ENCODE assay signal across 14 cellular contexts in genomic region chr4:134132086-134132783, GRCh38.
"Had no signal": no experiment of that assay in that cellular context is flagged by ENCODE, and none has a peak within 500 bp of the region (broad histone marks: within the 10 kb centered on the region; RNA-seq: fewer than 3 reads in every experiment).

No MANE protein-coding gene starts in this region.

- H3K4me1 ChIP-seq: body of pancreas had no signal

- H3K27me3 Mint-ChIP-seq: stimulated activated naive CD8-positive, alpha-beta T cell treated with anti-CD3 and anti-CD28 coated beads, Interleukin-15, Interleukin-2, amounts not matched to agents 100 ng/mL and 50 ng/mL, for 24 hours had no signal

- H3K9me3 ChIP-seq: body of pancreas, thoracic aorta had no signal

- H3K4me1 Mint-ChIP-seq: nephron progenitor cell had no signal

- H3K36me3 ChIP-seq: thoracic aorta had no signal

- H3K4me3 ChIP-seq: body of pancreas, thoracic aorta had no signal

- DNase-seq: activated CD4-positive, alpha-beta T cell treated with anti-CD3 and anti-CD28 coated beads, Interleukin-2, amount 50 U/mL, for 1 hour; activated CD4-positive, CD25-positive, alpha-beta regulatory T cell; activated naive CD4-positive, alpha-beta T cell treated with anti-CD3 and anti-CD28 coated beads, Interleukin-2, amount 50 U/mL, for 16 hours; body of pancreas; central memory CD4-positive, alpha-beta T cell; cortex of kidney; effector CD8-positive, alpha-beta T cell; hippocampal formation; mesendoderm; nephron progenitor cell; stimulated activated CD4-positive, alpha-beta T cell treated with anti-CD3 and anti-CD28 coated beads, Interleukin-4, amount 100 ng/mL, for 1 hour; stimulated activated CD8-positive, alpha-beta memory T cell treated with anti-CD3 and anti-CD28 coated beads, Interleukin-4, amount 100 ng/mL, for 48 hours had no signal

- H3K4me3 Mint-ChIP-seq: nephron progenitor cell; stimulated activated naive CD8-positive, alpha-beta T cell treated with anti-CD3 and anti-CD28 coated beads, Interleukin-15, Interleukin-2, amounts not matched to agents 100 ng/mL and 50 ng/mL, for 24 hours had no signal

- ATAC-seq: body of pancreas had no signal

- H3K27ac ChIP-seq: body of pancreas, thoracic aorta had no signal

- H3K27ac Mint-ChIP-seq: nephron progenitor cell; stimulated activated naive CD8-positive, alpha-beta T cell treated with anti-CD3 and anti-CD28 coated beads, Interleukin-15, Interleukin-2, amounts not matched to agents 100 ng/mL and 50 ng/mL, for 24 hours had no signal

- H3K27me3 ChIP-seq: body of pancreas had no signal
